ENCODE assay signal across 8 cellular contexts in genomic region chr1:179586107-179586823, GRCh38.
A peak's percentile ranks its signal among the peaks of the same experiment; 100 is the strongest.
DNase-seq lines count a peak whose midpoint lies in the region; ATAC-seq lines count a peak whose summit lies in the region.

No MANE protein-coding gene starts in this region.

- H3K9ac ChIP-seq in subcutaneous abdominal adipose tissue (ENCODE audit: low read length in 5 of 5), result peak overlapping the region in 2 of 5 donors; percentile 61 to 68

- H3K9me3 ChIP-seq in subcutaneous abdominal adipose tissue (ENCODE audit: control insufficient read depth in 5 of 5, low read length in 5 of 5), result peaks cover 0 to 18% (median 11%) of the 10 kb centered on the region in 5 donors

- peaks cover 0 to 5% (median 2%) of the 10 kb centered on the region in 5 donors for H3K27me3 ChIP-seq in subcutaneous abdominal adipose tissue (ENCODE audit: control insufficient read depth in 5 of 5, insufficient read depth in 4 of 5, low read length in 5 of 5)

- peak overlapping the region in 4 of 5 donors; percentile 38 to 53 (median 45) for H3K4me3 ChIP-seq in subcutaneous abdominal adipose tissue (ENCODE audit: low read depth in 1 of 5, low read length in 5 of 5)

- no peak for ATAC-seq in HG03045 (IDR thresholded peaks at IDR 0.05; ENCODE audit: unreplicated experiment)
- no peak for ATAC-seq in GM21825 (IDR thresholded peaks at IDR 0.05; ENCODE audit: unreplicated experiment)
- no peak for ATAC-seq in HG03342 (IDR thresholded peaks at IDR 0.05; ENCODE audit: unreplicated experiment)

- in situ Hi-C loops in T47D (cut with HindIII; ENCODE audit: low pct_unique_long_range_greater_than_20kb, low sequenced_read_pairs), result no loop called here

- peak; percentile 79 for DNase-seq in DMS 273 treated with DMSO at 0.1 percent for 48 hours (lab: John Stamatoyannopoulos, UW)
- DNase-seq in NCI-H1105 treated with DMSO at 0.1 percent for 48 hours (lab: John Stamatoyannopoulos, UW), result peak; percentile 88
- DNase-seq in T47D (ENCODE audit: low read depth in 1 of 2, low spot score in 1 of 2), result peak; percentile 70 to 89
- DNase-seq in islet precursor cell, result peak; percentile 90

- no peaks in the 10 kb centered on the region for H3K36me3 ChIP-seq in subcutaneous abdominal adipose tissue (ENCODE audit: control insufficient read depth in 5 of 5, insufficient read depth in 5 of 5, low read length in 5 of 5)

- peaks cover 0 to 5% (median 3%) of the 10 kb centered on the region in 5 donors for H3K4me1 ChIP-seq in subcutaneous abdominal adipose tissue (ENCODE audit: control insufficient read depth in 5 of 5, insufficient read depth in 5 of 5, low read length in 5 of 5)

- no peak overlapping the region for H3K27ac ChIP-seq in subcutaneous abdominal adipose tissue (ENCODE audit: low read depth, low read length)
